In genomic region chr7:133669061-133669455, GRCh38 we compare ENCODE assay signal across 30 cellular contexts.
"Had no signal": no experiment of that assay in that cellular context is flagged by ENCODE, and none has a peak within 500 bp of the region (broad histone marks: within the 10 kb centered on the region; RNA-seq: fewer than 3 reads in every experiment).

No MANE protein-coding gene starts in this region.

- H3K27me3 ChIP-seq: ascending aorta, body of pancreas, breast epithelium, SJSA1 had no signal

- H3K4me3 ChIP-seq: ascending aorta, body of pancreas, breast epithelium, K562, SJSA1 had no signal

- H3K27ac Mint-ChIP-seq: activated CD4-positive, alpha-beta T cell treated with anti-CD3 and anti-CD28 coated beads for 36 hours; activated CD4-positive, alpha-beta T cell treated with anti-CD3 and anti-CD28 coated beads, Interleukin-2, amount 10 ng/mL, durations not matched to agents 7 days and 5 days; activated CD8-positive, alpha-beta T cell treated with anti-CD3 and anti-CD28 coated beads, Interleukin-2, amount 10 ng/mL, durations not matched to agents 7 days and 5 days; activated naive CD4-positive, alpha-beta T cell treated with anti-CD3 and anti-CD28 coated beads, Interleukin-2, amount 50 U/mL, for 24 hours; activated naive CD8-positive, alpha-beta T cell treated with anti-CD3 and anti-CD28 coated beads, Interleukin-2, amount 10 ng/mL, durations not matched to agents 7 days and 5 days; activated T-cell treated with anti-CD3 and anti-CD28 coated beads, Interleukin-2, amount 50 U/mL, for 24 hours; activated T-helper 2 cell treated with anti-CD3 and anti-CD28 coated beads, Interferon-gamma antibody, Interleukin-2, Interleukin-4, amounts not matched to agents 10 μg/mL and 5 μg/mL and 100 μg/mL, durations not matched to agents 14 hours and 24 hours and 36 hours; T-helper 1 cell treated with Interleukin-12 subunit alpha and Interleukin-12 subunit beta and Interleukin-4 antibody, amounts not matched to agents 30 μg/mL and 1 μg/mL, for 36 hours; T-helper 2 cell treated with Interferon-gamma antibody and Interleukin-4, amounts not matched to agents 5 μg/mL and 100 μg/mL, for 36 hours had no signal

- H3K9me3 Mint-ChIP-seq: activated CD4-positive, alpha-beta T cell treated with anti-CD3 and anti-CD28 coated beads, Interleukin-2, amount 10 ng/mL, durations not matched to agents 7 days and 5 days; activated naive CD4-positive, alpha-beta T cell treated with anti-CD3 and anti-CD28 coated beads, Interleukin-2, amount 50 U/mL, for 24 hours; activated T-cell treated with anti-CD3 and anti-CD28 coated beads, Interleukin-2, amount 50 U/mL, for 24 hours; activated T-helper 2 cell treated with anti-CD3 and anti-CD28 coated beads, Interferon-gamma antibody, Interleukin-2, Interleukin-4, amounts not matched to agents 10 μg/mL and 5 μg/mL and 100 μg/mL, durations not matched to agents 14 hours and 24 hours and 36 hours; T-helper 1 cell treated with Interleukin-12 subunit alpha and Interleukin-12 subunit beta and Interleukin-4 antibody, amounts not matched to agents 30 μg/mL and 1 μg/mL, for 36 hours; T-helper 2 cell treated with Interferon-gamma antibody and Interleukin-4, amounts not matched to agents 5 μg/mL and 100 μg/mL, for 36 hours had no signal

- H3K36me3 ChIP-seq: ascending aorta, breast epithelium, SJSA1 had no signal

- H3K9me3 ChIP-seq: ascending aorta, body of pancreas, breast epithelium, SJSA1, SK-N-SH had no signal

- DNase-seq: activated CD4-positive, alpha-beta T cell treated with anti-CD3 and anti-CD28 coated beads for 36 hours; activated CD4-positive, alpha-beta T cell treated with anti-CD3 and anti-CD28 coated beads, Interleukin-2, amount 10 ng/mL, durations not matched to agents 7 days and 5 days; activated CD4-positive, alpha-beta T cell treated with anti-CD3 and anti-CD28 coated beads, Interleukin-2, amount 50 U/mL, for 48 hours; activated CD8-positive, alpha-beta T cell treated with anti-CD3 and anti-CD28 coated beads, Interleukin-2, amount 10 ng/mL, durations not matched to agents 7 days and 5 days; activated gamma-delta T cell; activated naive CD4-positive, alpha-beta T cell treated with Interleukin-2 at 50 U/mL for 16 hours; activated naive CD8-positive, alpha-beta T cell treated with anti-CD3 and anti-CD28 coated beads, Interleukin-2, amount 10 ng/mL, durations not matched to agents 7 days and 5 days; activated T-cell treated with anti-CD3 and anti-CD28 coated beads, Interleukin-2, amount 50 U/mL, for 24 hours; amygdala; body of pancreas; caudate nucleus; NCI-H1105; NCI-H1417 treated with DMSO at 0.1 percent for 48 hours; NCI-H187 treated with DMSO at 0.1 percent for 48 hours; NCI-H2081; NCI-H2171 treated with DMSO at 0.1 percent for 48 hours; NCI-H2227 treated with DMSO at 0.1 percent for 48 hours; NCI-H446; NCI-H510A treated with DMSO at 0.1 percent for 48 hours; SHP77 treated with DMSO at 0.1 percent for 48 hours; SK-N-SH had no signal

- FAIRE-seq: K562, TTC549 had no signal

- H3K27ac ChIP-seq: ascending aorta, body of pancreas, breast epithelium, SJSA1 had no signal

- H3K4me1 ChIP-seq: ascending aorta, body of pancreas, breast epithelium, SJSA1 had no signal

- H3K4me1 Mint-ChIP-seq: activated CD4-positive, alpha-beta T cell treated with anti-CD3 and anti-CD28 coated beads for 36 hours; activated CD4-positive, alpha-beta T cell treated with anti-CD3 and anti-CD28 coated beads, Interleukin-2, amount 10 ng/mL, durations not matched to agents 7 days and 5 days; activated naive CD4-positive, alpha-beta T cell treated with anti-CD3 and anti-CD28 coated beads, Interleukin-2, amount 50 U/mL, for 24 hours had no signal

- H3K4me2 ChIP-seq: SK-N-SH had no signal

- H3K9ac ChIP-seq: SK-N-SH had no signal

- H3K4me3 Mint-ChIP-seq: activated CD4-positive, alpha-beta T cell treated with anti-CD3 and anti-CD28 coated beads for 36 hours; activated CD4-positive, alpha-beta T cell treated with anti-CD3 and anti-CD28 coated beads, Interleukin-2, amount 10 ng/mL, durations not matched to agents 7 days and 5 days; activated CD8-positive, alpha-beta T cell treated with anti-CD3 and anti-CD28 coated beads, Interleukin-2, amount 10 ng/mL, durations not matched to agents 7 days and 5 days; activated naive CD4-positive, alpha-beta T cell treated with anti-CD3 and anti-CD28 coated beads, Interleukin-2, amount 50 U/mL, for 24 hours; activated naive CD8-positive, alpha-beta T cell treated with anti-CD3 and anti-CD28 coated beads, Interleukin-2, amount 10 ng/mL, durations not matched to agents 7 days and 5 days; activated T-cell treated with anti-CD3 and anti-CD28 coated beads, Interleukin-2, amount 50 U/mL, for 24 hours; T-helper 1 cell treated with Interleukin-12 subunit alpha and Interleukin-12 subunit beta and Interleukin-4 antibody, amounts not matched to agents 30 μg/mL and 1 μg/mL, for 36 hours; T-helper 2 cell treated with Interferon-gamma antibody and Interleukin-4, amounts not matched to agents 5 μg/mL and 100 μg/mL, for 36 hours had no signal

- H3K27me3 Mint-ChIP-seq: activated CD4-positive, alpha-beta T cell treated with anti-CD3 and anti-CD28 coated beads for 36 hours; activated CD4-positive, alpha-beta T cell treated with anti-CD3 and anti-CD28 coated beads, Interleukin-2, amount 10 ng/mL, durations not matched to agents 7 days and 5 days; activated naive CD4-positive, alpha-beta T cell treated with anti-CD3 and anti-CD28 coated beads, Interleukin-2, amount 50 U/mL, for 24 hours; activated naive CD8-positive, alpha-beta T cell treated with anti-CD3 and anti-CD28 coated beads, Interleukin-2, amount 10 ng/mL, durations not matched to agents 7 days and 5 days; activated T-cell treated with anti-CD3 and anti-CD28 coated beads, Interleukin-2, amount 50 U/mL, for 24 hours had no signal
